ENCODE assay signal across 13 cellular contexts in the genomic region with DNA sequence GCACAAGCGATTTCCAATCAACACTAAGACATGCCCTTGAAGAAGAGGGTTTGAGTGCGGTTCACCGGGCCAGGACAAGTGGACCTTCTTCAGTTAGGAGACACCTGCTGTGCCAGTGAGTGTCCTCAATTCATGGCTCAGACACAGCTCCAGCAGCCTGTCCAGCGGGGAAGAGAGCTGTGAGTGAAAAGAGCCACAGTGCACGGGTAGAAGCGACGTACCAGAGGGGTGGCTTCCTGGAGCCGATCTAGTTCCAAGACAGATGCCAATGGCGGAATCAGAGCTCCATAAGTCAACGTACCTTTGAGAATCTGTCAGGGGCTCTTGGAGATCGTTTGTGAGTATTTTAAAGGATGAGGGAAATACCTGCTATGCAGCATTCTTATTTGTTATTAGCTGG.
DNase-seq lines count a peak whose midpoint lies in the region.
"Had no signal": no experiment of that assay in that cellular context is flagged by ENCODE, and none has a peak within 500 bp of the region (broad histone marks: within the 10 kb centered on the region; RNA-seq: fewer than 3 reads in every experiment).

No MANE protein-coding gene starts in this region.

- DNase-seq in NCI-H1092 treated with DMSO at 0.1 percent for 48 hours (lab: John Stamatoyannopoulos, UW) (peak; percentile 54), NCI-H1092 (lab: John Stamatoyannopoulos, UW) (no peak), NCI-H345 (lab: John Stamatoyannopoulos, UW) (peak; percentile 29), NCI-H345 treated with DMSO at 0.1 percent for 48 hours (lab: John Stamatoyannopoulos, UW; ENCODE audit: unreplicated experiment) (no peak), NCI-H146 treated with DMSO at 0.1 percent for 48 hours (lab: John Stamatoyannopoulos, UW; ENCODE audit: unreplicated experiment) (peak; percentile 28), retina (peak; percentile 58), nucleus accumbens (lab: John Stamatoyannopoulos, UW) (no peak), anterior cingulate cortex (lab: John Stamatoyannopoulos, UW) (no peak)
- DNase-seq: AML-193; CD4-positive, alpha-beta T cell; DMS79 treated with DMSO at 0.1 percent for 48 hours; GF-D8; GOT3 had no signal

Comparison
In these comparisons a context has a peak if more than half of its experiments do, and no peak if none do; other contexts are left out.
1. DNase-seq: peak in NCI-H1092 treated with DMSO at 0.1 percent for 48 hours (single experiment), NCI-H345 (single experiment), NCI-H146 treated with DMSO at 0.1 percent for 48 hours (single experiment) and retina (single experiment); none in NCI-H1092 (single experiment), NCI-H345 treated with DMSO at 0.1 percent for 48 hours (single experiment), nucleus accumbens (0 of 56) and anterior cingulate cortex (0 of 58).